In the genomic region with DNA sequence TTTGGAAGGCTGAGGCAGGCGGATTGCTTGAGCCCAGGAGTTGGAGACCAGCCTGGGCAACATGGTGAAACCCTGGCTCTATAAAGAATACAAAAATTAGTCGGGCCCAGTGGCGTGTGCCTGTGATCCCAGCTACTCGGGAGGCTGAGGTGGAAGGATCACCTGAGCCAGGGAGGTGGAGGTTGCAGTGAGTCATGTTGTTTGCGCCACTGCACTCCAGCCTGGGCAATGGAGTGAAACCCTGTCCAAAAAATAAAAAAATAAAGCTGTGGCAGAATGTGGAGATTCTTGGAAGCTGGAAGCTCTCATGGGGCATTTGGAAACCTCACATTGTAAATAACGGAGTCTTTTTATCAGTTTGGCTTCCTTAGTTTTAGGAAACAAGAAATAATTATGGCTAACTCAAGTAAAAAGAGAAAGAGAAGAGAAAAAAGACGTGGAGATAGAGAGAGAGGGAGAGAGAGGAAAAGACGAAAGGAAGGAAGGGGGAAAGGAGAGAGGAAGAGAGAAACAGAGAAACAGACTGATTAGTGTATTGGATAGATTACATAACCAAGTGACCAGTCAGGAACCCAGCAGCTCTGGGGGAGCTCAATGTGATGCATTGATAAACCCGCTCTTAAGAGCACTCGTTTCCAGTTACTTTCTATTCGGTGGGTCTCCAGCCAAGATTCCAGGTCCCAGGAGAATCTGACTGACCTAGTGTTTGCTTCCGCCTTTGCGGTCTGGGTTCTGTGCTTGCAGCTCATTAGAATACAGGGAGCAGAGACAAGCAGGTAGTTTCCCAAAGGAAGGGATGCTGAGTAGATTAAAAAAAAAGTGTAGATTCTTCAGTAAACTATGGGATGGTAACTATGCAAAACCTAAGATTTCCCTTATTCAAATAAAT, we compare ENCODE assay signal across 8 cellular contexts. TPM values are rescaled to one million over a fixed set of nuclear protein-coding genes. Genes with fewer than 3 reads are reported as not detected.
DNase-seq lines count a peak whose midpoint lies in the region; ATAC-seq and TF ChIP-seq lines count a peak whose summit lies in the region.

No MANE protein-coding gene starts in this region.

- H3K4me1 ChIP-seq in iPS-15b (ENCODE audit: control insufficient read depth, insufficient read depth, low read length) (no peaks in the 10 kb centered on the region), gastrocnemius medialis (peaks cover 18% of the 10 kb centered on the region in 2 donors)

- H3K36me3 ChIP-seq in iPS-15b (ENCODE audit: control insufficient read depth, insufficient read depth, low read length), result peaks cover 2% of the 10 kb centered on the region
- peaks cover 0 to 8% of the 10 kb centered on the region in 2 donors for H3K36me3 ChIP-seq in gastrocnemius medialis

- ATAC-seq in gastrocnemius medialis (no peak), GM19463 (IDR thresholded peaks at IDR 0.05; ENCODE audit: unreplicated experiment) (no peak)

- no peaks in the 10 kb centered on the region for H3K9me3 ChIP-seq in iPS-15b (ENCODE audit: control insufficient read depth, insufficient read depth, low read length)
- no peaks in the 10 kb centered on the region for H3K9me3 ChIP-seq in gastrocnemius medialis

- POLR2A ChIA-PET in GM10248 (lab: Yijun Ruan, JAX), result interaction anchor here (0.8 to 1.1 kb wide), 2 partner anchors 22 to 567 kb away, joined by 3 to 4 read pairs; no protein-coding TSS in a partner anchor

- TF ChIP-seq CTCF in GM10248 (IDR thresholded peaks at IDR 0.05; ENCODE audit: control extremely low read depth, extremely low read depth, low read depth, missing control alignments) (no peak), astrocyte of the cerebellum (IDR thresholded peaks at IDR 0.05; ENCODE audit: low read depth, low read length, missing control alignments) (no peak), gastrocnemius medialis (IDR thresholded peaks at IDR 0.05 in 4 of 5, conservative IDR thresholded peaks at IDR 0.05 in 1 of 5) (no peak)

- intact Hi-C loops in gastrocnemius medialis (cut with DNase I; ENCODE audit: low total_unique reads), result loop anchor here (5.0 kb wide), 1 partner anchor 295 kb away; the partner anchor contains the start of gene BIRC6

- peak overlapping the region; percentile 86 to 97 (median 88) for H3K27ac ChIP-seq in gastrocnemius medialis

- TF ChIP-seq POLR2A in gastrocnemius medialis (IDR thresholded peaks at IDR 0.05), result no peak

- H3K27me3 ChIP-seq in iPS-15b (ENCODE audit: control insufficient read depth, insufficient read depth, low read length) (no peaks in the 10 kb centered on the region), gastrocnemius medialis (no peaks in the 10 kb centered on the region)

- H3K4me3 ChIP-seq in astrocyte of the cerebellum (ENCODE audit: low read depth, low read length) (peak overlapping the region; percentile 71), iPS-15b (ENCODE audit: low read depth, low read length) (peak overlapping the region; percentile 64), gastrocnemius medialis (peak overlapping the region; percentile 68 to 97 (median 82))

- no peak overlapping the region for H3K9ac ChIP-seq in iPS-15b (ENCODE audit: low read depth, low read length)

- CTCF ChIA-PET in GM10248 (lab: Yijun Ruan, JAX), result interaction anchor here (0.9 to 2.2 kb wide), 8 partner anchors 10 to 175 kb away, joined by 3 to 8 read pairs (median 4); no protein-coding TSS in a partner anchor

- DNase-seq in ACHN (peak; percentile 78), GM10248 (ENCODE audit: extremely low spot score) (peak; percentile 24), NCI-H510A treated with DMSO at 0.1 percent for 48 hours (lab: John Stamatoyannopoulos, UW) (peak; percentile 42), astrocyte of the cerebellum (ENCODE audit: low read depth) (peak; percentile 16), gastrocnemius medialis (peak in 1 of 2 donors; percentile 48), kidney glomerular epithelial cell (lab: John Stamatoyannopoulos, UW) (no peak)

- in situ Hi-C loops in ACHN (cut with HindIII; ENCODE audit: low pct_ligation_motif_present, low pct_unique_long_range_greater_than_20kb, low sequenced_read_pairs), result no loop called here
- in situ Hi-C loops in astrocyte of the cerebellum (cut with HindIII; ENCODE audit: low sequenced_read_pairs), result no loop called here
- in situ Hi-C loops in gastrocnemius medialis (cut with MboI; ENCODE audit: low sequenced_read_pairs in 4 of 4), result loop anchor here in 3 of 4 donors (10.0 kb wide), 3 partner anchors 47 to 103 kb away; partner anchors contain the start of genes SLC30A6 (in 2 of the 3) and MEMO1 (in 1 of the 3)

RNA-seq across cellular contexts. Expression of gene SPAST, which starts 1.1 kb away (rescaled TPM):
- total RNA-seq in gastrocnemius medialis, result 10 to 100 TPM; 25.0 to 30.6 (median 28.9) TPM

RNA-seq across cellular contexts. Expression of gene DPY30, which starts 22.6 kb away (rescaled TPM):
- total RNA-seq in gastrocnemius medialis, result 10 to 100 TPM; 29.3 to 59.8 (median 36.2) TPM

RNA-seq across cellular contexts. Expression of gene MEMO1, which starts 51.4 kb away (rescaled TPM):
- total RNA-seq in gastrocnemius medialis, result 10 to 100 TPM; 32.2 to 75.0 (median 50.0) TPM

Comparison
In these comparisons a context has a peak if more than half of its experiments do, and no peak if none do; other contexts are left out.
1. in situ Hi-C loops: an anchor here in gastrocnemius medialis (10.0 kb wide); none called in ACHN and astrocyte of the cerebellum.